In genomic region chr3:196985298-196985697, GRCh38 we compare ENCODE assay signal across 17 cellular contexts.
"Had no signal": no experiment of that assay in that cellular context is flagged by ENCODE, and none has a peak within 500 bp of the region (broad histone marks: within the 10 kb centered on the region; RNA-seq: fewer than 3 reads in every experiment).

No MANE protein-coding gene starts in this region.

- H3K4me1 ChIP-seq: gastrocnemius medialis, left lung, lower lobe of right lung, neural progenitor cell, prostate gland had no signal

- H3K27ac ChIP-seq: gastrocnemius medialis, left lung, lower lobe of right lung, neural progenitor cell, ovary, prostate gland had no signal

- H3K9ac ChIP-seq: neural progenitor cell had no signal

- H3K4me2 ChIP-seq: neural progenitor cell had no signal

- ATAC-seq: esophagus mucosa; gastrocnemius medialis; left lung; lower lobe of right lung; natural killer cell treated with Interleukin-12 subunit alpha and Interleukin-12 subunit beta and Interleukin-15 and Interleukin-18, amount 100 ng/mL, for 72 hours had no signal

- H3K4me3 ChIP-seq: gastrocnemius medialis, left lung, lower lobe of right lung, neural progenitor cell, ovary, prostate gland had no signal

- H3K9me3 ChIP-seq: gastrocnemius medialis, left lung, ovary, prostate gland had no signal

- H3K36me3 ChIP-seq: gastrocnemius medialis, left lung, lower lobe of right lung, neural progenitor cell, ovary, prostate gland had no signal

- H2AFZ ChIP-seq: neural progenitor cell had no signal

- DNase-seq: effector memory CD4-positive, alpha-beta T cell; gastrocnemius medialis; kidney glomerular epithelial cell; left lung; lower lobe of right lung; nucleus accumbens; retina; small intestine; stimulated activated CD4-positive, alpha-beta T cell treated with anti-CD3 and anti-CD28 coated beads, Interleukin-2, amount 100 ng/mL, for 48 hours; stimulated activated naive CD4-positive, alpha-beta T cell treated with Interleukin-2 at 50 U/mL for 16 hours had no signal

- FAIRE-seq: endometrium, small intestine, urothelium cell line had no signal

- H3K27me3 ChIP-seq: gastrocnemius medialis, neural progenitor cell, ovary had no signal
